ENCODE assay signal across 8 cellular contexts in genomic region chrX:125203737-125204578, GRCh38.
A peak's percentile ranks its signal among the peaks of the same experiment; 100 is the strongest.
DNase-seq lines count a peak whose midpoint lies in the region; ATAC-seq and TF ChIP-seq lines count a peak whose summit lies in the region.

No MANE protein-coding gene starts in this region.

- no peaks in the 10 kb centered on the region for H3K4me1 ChIP-seq in gastroesophageal sphincter

- H3K4me1 Mint-ChIP-seq in T-helper 2 cell treated with Interferon-gamma antibody and Interleukin-4, amounts not matched to agents 5 μg/mL and 100 μg/mL, for 36 hours (ENCODE audit: low read depth), result peaks cover 17% of the 10 kb centered on the region

- H3K36me3 ChIP-seq in gastroesophageal sphincter, result no peaks in the 10 kb centered on the region

- TF ChIP-seq POLR2A in gastroesophageal sphincter (IDR thresholded peaks at IDR 0.05), result peak in 1 of 2 donors; percentile 25

- 7 to 10% methylated on average over 2 to 14 of the region's 63 CpGs for WGBS in gastroesophageal sphincter (ENCODE audit: low coverage in 1 of 2), 2 donors

- DNase-seq in NCI-H524 (lab: John Stamatoyannopoulos, UW) (peak; percentile 70 to 83), NCI-H524 treated with DMSO at 0.1 percent for 48 hours (lab: John Stamatoyannopoulos, UW) (no peak), omental fat pad (ENCODE audit: low spot score) (no peak), GF-D8 (lab: John Stamatoyannopoulos, UW) (no peak), SKM-1 treated with dmso at 0.1 percent for 144 hours (lab: John Stamatoyannopoulos, UW; ENCODE audit: unreplicated experiment) (no peak)
- DNase-seq in T-helper 2 cell treated with Interferon-gamma antibody and Interleukin-4, amounts not matched to agents 5 μg/mL and 100 μg/mL, for 36 hours (ENCODE audit: low spot score), result no peak
- DNase-seq in central memory CD4-positive, alpha-beta T cell, result no peak

- ATAC-seq in gastroesophageal sphincter, result peak; percentile 59
- ATAC-seq in omental fat pad (ENCODE audit: low FRiP score), result peak; percentile 37

- no peaks in the 10 kb centered on the region for H3K27me3 ChIP-seq in gastroesophageal sphincter

- TF ChIP-seq CTCF in gastroesophageal sphincter (IDR thresholded peaks at IDR 0.05) (no peak), omental fat pad (IDR thresholded peaks at IDR 0.05) (no peak)

- H3K27ac Mint-ChIP-seq in T-helper 2 cell treated with Interferon-gamma antibody and Interleukin-4, amounts not matched to agents 5 μg/mL and 100 μg/mL, for 36 hours, result no peak overlapping the region

- H3K4me3 Mint-ChIP-seq in T-helper 2 cell treated with Interferon-gamma antibody and Interleukin-4, amounts not matched to agents 5 μg/mL and 100 μg/mL, for 36 hours, result peak overlapping the region; percentile 75

- H3K27ac ChIP-seq in gastroesophageal sphincter, result peak overlapping the region; percentile 80 to 83 (median 82)

- no peak for TF ChIP-seq EP300 in gastroesophageal sphincter (IDR thresholded peaks at IDR 0.05)

- H3K9me3 Mint-ChIP-seq in T-helper 2 cell treated with Interferon-gamma antibody and Interleukin-4, amounts not matched to agents 5 μg/mL and 100 μg/mL, for 36 hours, result no peaks in the 10 kb centered on the region

- H3K4me3 ChIP-seq in gastroesophageal sphincter, result peak overlapping the region; percentile 51 to 59

- no peaks in the 10 kb centered on the region for H3K36me3 Mint-ChIP-seq in T-helper 2 cell treated with Interferon-gamma antibody and Interleukin-4, amounts not matched to agents 5 μg/mL and 100 μg/mL, for 36 hours (ENCODE audit: low read depth)

- no peaks in the 10 kb centered on the region for H3K9me3 ChIP-seq in gastroesophageal sphincter

- H3K27me3 Mint-ChIP-seq in T-helper 2 cell treated with Interferon-gamma antibody and Interleukin-4, amounts not matched to agents 5 μg/mL and 100 μg/mL, for 36 hours (ENCODE audit: low read depth), result peaks cover 49% of the 10 kb centered on the region

Comparison
In these comparisons a context has a peak if more than half of its experiments do, and no peak if none do; other contexts are left out.
1. DNase-seq: peak in NCI-H524 (2 of 2); none in NCI-H524 treated with DMSO at 0.1 percent for 48 hours (single experiment), T-helper 2 cell treated with Interferon-gamma antibody and Interleukin-4, amounts not matched to agents 5 μg/mL and 100 μg/mL, for 36 hours (single experiment), omental fat pad (single experiment), GF-D8 (single experiment), central memory CD4-positive, alpha-beta T cell (single experiment) and SKM-1 treated with dmso at 0.1 percent for 144 hours (single experiment).